In the genomic region with DNA sequence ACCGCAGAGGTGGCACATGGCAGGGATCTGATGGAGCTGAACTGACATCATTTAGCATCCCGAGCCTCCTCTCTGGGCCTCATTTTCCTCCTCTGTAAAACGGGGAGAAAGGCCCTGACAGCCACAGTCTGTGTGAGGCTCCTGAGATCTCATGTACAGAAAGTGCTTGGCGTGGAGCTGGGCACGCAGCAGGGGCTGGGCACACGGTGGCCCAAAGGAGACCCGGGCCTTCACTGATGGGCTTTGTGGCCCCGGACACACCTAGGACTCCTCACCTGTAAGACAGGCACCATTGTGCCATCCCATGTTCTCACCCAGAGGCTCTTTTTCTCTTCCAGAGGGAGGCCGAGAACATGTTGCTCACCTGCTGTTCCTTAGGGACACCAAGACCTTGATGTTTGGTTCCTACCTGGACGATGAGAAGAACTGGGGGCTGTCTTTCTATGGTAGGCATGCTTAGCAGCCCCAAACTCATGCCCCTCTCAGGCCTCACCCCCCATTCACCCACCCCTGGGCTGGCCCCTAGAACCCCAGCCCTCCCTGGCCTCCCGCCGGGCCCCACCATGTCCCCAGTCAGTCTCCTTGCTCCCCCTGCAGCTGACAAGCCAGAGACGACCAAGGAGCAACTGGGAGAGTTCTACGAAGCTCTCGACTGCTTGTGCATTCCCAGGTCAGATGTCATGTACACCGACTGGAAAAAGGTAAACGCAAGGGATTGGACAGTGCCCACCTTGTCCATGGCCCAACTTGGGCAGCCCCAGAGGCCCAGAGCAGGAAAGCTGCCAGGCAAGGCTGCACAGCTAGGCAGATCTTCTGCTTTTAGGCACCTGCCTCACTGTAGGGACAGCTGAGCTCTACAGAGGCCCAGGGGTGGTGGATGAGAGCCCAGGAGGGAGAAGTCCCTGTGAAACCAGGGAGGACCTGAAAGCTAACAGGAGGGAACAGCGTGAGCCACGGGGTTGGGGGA, we compare ENCODE assay signal across 1 cellular context.
TF ChIP-seq lines count a peak whose summit lies in the region.

No MANE protein-coding gene starts in this region.

TF ChIP-seq in HepG2, 621 proteins besides CTCF, POLR2A, EP300 and RAD21:
- TF ChIP-seq ZNF768 (CRISPR knock-in tag; IDR thresholded peaks at IDR 0.05): peak; percentile 87
